ENCODE assay signal across 23 cellular contexts in the genomic region with DNA sequence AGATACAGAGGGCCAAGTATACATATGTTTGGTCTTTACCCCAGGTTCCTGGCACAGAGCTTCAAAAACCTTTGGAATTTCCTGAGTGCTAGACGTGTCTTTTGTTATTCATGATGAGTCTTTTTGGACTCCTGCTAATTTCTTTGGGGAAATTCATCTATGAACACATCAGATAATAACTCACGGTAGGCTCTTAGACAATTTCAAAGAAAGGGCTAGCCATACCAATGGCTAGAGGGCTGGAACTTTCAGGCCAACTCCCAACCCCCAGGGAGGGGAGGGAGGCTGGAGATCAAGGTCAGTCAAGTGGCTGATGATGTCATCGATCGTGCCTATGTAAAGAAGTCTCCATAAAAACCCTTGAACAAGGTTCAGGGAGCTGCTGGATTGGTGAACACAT.
DNase-seq lines count a peak whose midpoint lies in the region; ATAC-seq, FAIRE-seq and TF ChIP-seq lines count a peak whose summit lies in the region.
"Had no signal": no experiment of that assay in that cellular context is flagged by ENCODE, and none has a peak within 500 bp of the region (broad histone marks: within the 10 kb centered on the region; RNA-seq: fewer than 3 reads in every experiment).

No MANE protein-coding gene starts in this region.

- no peak for TF ChIP-seq CTCF in brain microvascular endothelial cell (IDR thresholded peaks at IDR 0.05; ENCODE audit: low read depth, low read length, missing control alignments)
- no peak for TF ChIP-seq CTCF in keratinocyte (optimal IDR thresholded peaks at IDR 0.05 in 1 of 3, IDR thresholded peaks at IDR 0.05 in 1 of 3, conservative IDR thresholded peaks at IDR 0.05 in 1 of 3; ENCODE audit: extremely low read depth in 1 of 3, insufficient read depth in 2 of 3, low read length in 3 of 3)

- CTCF ChIA-PET in activated naive CD4-positive, alpha-beta T cell treated with anti-CD3 and anti-CD28 coated beads, Interleukin-2, amount 10 ng/mL, durations not matched to agents 7 days and 5 days (lab: Charles Lee): interaction anchor here (0.5 kb wide), 1 partner anchor 349 kb away, joined by 3 read pairs; no protein-coding TSS in a partner anchor

- no peak for FAIRE-seq in keratinocyte (lab: Jason Lieb, UNC)
- FAIRE-seq: GM12891 had no signal

- H3K27me3 ChIP-seq in brain microvascular endothelial cell (replicated peaks): no peaks in the 10 kb centered on the region
- H3K27me3 ChIP-seq in keratinocyte (ENCODE audit: control insufficient read depth, extremely low read depth, insufficient read depth, low read length): no peaks in the 10 kb centered on the region
- H3K27me3 ChIP-seq in effector memory CD4-positive, alpha-beta T cell (replicated peaks; ENCODE audit: control insufficient read depth, insufficient read depth, low read length, poor library complexity, severe bottlenecking): no peaks in the 10 kb centered on the region

- no peaks in the 10 kb centered on the region for H3K4me1 ChIP-seq in keratinocyte (ENCODE audit: control insufficient read depth, extremely low read depth, insufficient read depth, low read length)
- peaks cover 23% of the 10 kb centered on the region for H3K4me1 ChIP-seq in effector memory CD4-positive, alpha-beta T cell (ENCODE audit: control insufficient read depth, insufficient read depth, low read length, poor library complexity, severe bottlenecking)

- dilution Hi-C loops in keratinocyte (cut with MboI; ENCODE audit: extremely low pct_ligation_motif_present, low sequenced_read_pairs): no loop called here

- H3K36me3 ChIP-seq in brain microvascular endothelial cell (replicated peaks) (no peaks in the 10 kb centered on the region), keratinocyte (ENCODE audit: control insufficient read depth in 2 of 2, extremely low read depth in 1 of 2, insufficient read depth in 2 of 2, low read length in 2 of 2) (peaks cover 0 to 3% of the 10 kb centered on the region in 2 experiments)
- H3K36me3 ChIP-seq in effector memory CD4-positive, alpha-beta T cell (ENCODE audit: control insufficient read depth, insufficient read depth, low read length): no peaks in the 10 kb centered on the region

- H3K9me3 Mint-ChIP-seq in activated naive CD4-positive, alpha-beta T cell treated with anti-CD3 and anti-CD28 coated beads, Interleukin-2, amount 10 ng/mL, durations not matched to agents 7 days and 5 days: no peaks in the 10 kb centered on the region
- H3K9me3 Mint-ChIP-seq: activated naive CD4-positive, alpha-beta T cell treated with anti-CD3 and anti-CD28 coated beads, Interleukin-2, amount 50 U/mL, for 24 hours had no signal

- in situ Hi-C loops in brain microvascular endothelial cell (cut with HindIII; ENCODE audit: low pct_ligation_motif_present, low sequenced_read_pairs): no loop called here

- H3K27me3 Mint-ChIP-seq in activated naive CD4-positive, alpha-beta T cell treated with anti-CD3 and anti-CD28 coated beads, Interleukin-2, amount 10 ng/mL, durations not matched to agents 7 days and 5 days: no peaks in the 10 kb centered on the region
- H3K27me3 Mint-ChIP-seq: activated naive CD4-positive, alpha-beta T cell treated with anti-CD3 and anti-CD28 coated beads, Interleukin-2, amount 50 U/mL, for 24 hours had no signal

- no peaks in the 10 kb centered on the region for H3K9me1 ChIP-seq in keratinocyte (ENCODE audit: control insufficient read depth, extremely low read depth, insufficient read depth, low read length)

- no peaks in the 10 kb centered on the region for H3K9me3 ChIP-seq in keratinocyte (ENCODE audit: control insufficient read depth, low read depth, low read length)
- no peaks in the 10 kb centered on the region for H3K9me3 ChIP-seq in effector memory CD4-positive, alpha-beta T cell (ENCODE audit: control insufficient read depth, low read length)
- H3K9me3 ChIP-seq: mucosa of descending colon had no signal

- H3K27ac Mint-ChIP-seq in activated naive CD4-positive, alpha-beta T cell treated with anti-CD3 and anti-CD28 coated beads, Interleukin-2, amount 10 ng/mL, durations not matched to agents 7 days and 5 days: no peak overlapping the region
- H3K27ac Mint-ChIP-seq: activated naive CD4-positive, alpha-beta T cell treated with anti-CD3 and anti-CD28 coated beads, Interleukin-2, amount 50 U/mL, for 24 hours had no signal

- H3K79me2 ChIP-seq in keratinocyte (ENCODE audit: control insufficient read depth, insufficient read depth, low read length): no peaks in the 10 kb centered on the region

- H3K4me1 Mint-ChIP-seq in activated naive CD4-positive, alpha-beta T cell treated with anti-CD3 and anti-CD28 coated beads, Interleukin-2, amount 10 ng/mL, durations not matched to agents 7 days and 5 days: peaks cover 30% of the 10 kb centered on the region

- DNase-seq in EH (ENCODE audit: low read depth): peak; percentile 47
- DNase-seq in HT1080 (ENCODE audit: low read depth): peak; percentile 74
- DNase-seq in brain microvascular endothelial cell: peak; percentile 32
- DNase-seq in keratinocyte (ENCODE audit: low read depth, low spot score): peak; percentile 21
- DNase-seq in activated naive CD4-positive, alpha-beta T cell treated with anti-CD3 and anti-CD28 coated beads, Interleukin-2, amount 10 ng/mL, durations not matched to agents 7 days and 5 days: no peak
- no peak for DNase-seq in effector memory CD4-positive, alpha-beta T cell
- DNase-seq: activated CD4-positive, alpha-beta T cell treated with anti-CD3 and anti-CD28 coated beads for 48 hours; activated T-cell treated with anti-CD3 and anti-CD28 coated beads for 4 hours; C1 segment of cervical spinal cord; cerebellar nuclear complex; KG1; left cardiac atrium; mucosa of descending colon; NCI-H1417; NCI-H2227 treated with DMSO at 0.1 percent for 48 hours; nucleus accumbens; stimulated activated CD4-positive, alpha-beta T cell treated with anti-CD3 and anti-CD28 coated beads, Interleukin-2, amount 100 ng/mL, for 24 hours; T-helper 9 cell had no signal

- ATAC-seq in GM18868 (IDR thresholded peaks at IDR 0.05; ENCODE audit: unreplicated experiment) (no peak), GM21619 (IDR thresholded peaks at IDR 0.05; ENCODE audit: unreplicated experiment) (no peak)
- ATAC-seq: left cardiac atrium, mucosa of descending colon, sciatic nerve had no signal

- H3K4me3 ChIP-seq in brain microvascular endothelial cell (ENCODE audit: low read depth, low read length) (no peak overlapping the region), keratinocyte (ENCODE audit: control insufficient read depth in 2 of 3, extremely low read depth in 1 of 3, insufficient read depth in 2 of 3, low read depth in 1 of 3, low read length in 3 of 3) (no peak overlapping the region)
- H3K4me3 ChIP-seq in effector memory CD4-positive, alpha-beta T cell (ENCODE audit: insufficient read depth, low read depth, low read length, poor library complexity, severe bottlenecking): no peak overlapping the region
- H3K4me3 ChIP-seq: mucosa of descending colon had no signal

- H2AFZ ChIP-seq in keratinocyte (ENCODE audit: control insufficient read depth, low read length): no peak overlapping the region

- H3K36me3 Mint-ChIP-seq in activated naive CD4-positive, alpha-beta T cell treated with anti-CD3 and anti-CD28 coated beads, Interleukin-2, amount 10 ng/mL, durations not matched to agents 7 days and 5 days: peaks cover 4% of the 10 kb centered on the region

- no peak overlapping the region for H3K4me2 ChIP-seq in keratinocyte (ENCODE audit: control insufficient read depth, extremely low read depth, insufficient read depth, low read depth, low read length)

- H3K27ac ChIP-seq in brain microvascular endothelial cell: peak overlapping the region; percentile 6
- H3K27ac ChIP-seq in keratinocyte (ENCODE audit: control insufficient read depth, insufficient read depth, low read length): peak overlapping the region; percentile 2
- no peak overlapping the region for H3K27ac ChIP-seq in effector memory CD4-positive, alpha-beta T cell (ENCODE audit: insufficient read depth, low read length, poor library complexity, severe bottlenecking)

- no peaks in the 10 kb centered on the region for H4K20me1 ChIP-seq in keratinocyte (ENCODE audit: control insufficient read depth, extremely low read depth, insufficient read depth, low read length)

- no peak overlapping the region for H3K9ac ChIP-seq in keratinocyte (ENCODE audit: control insufficient read depth, extremely low read depth, insufficient read depth, low read length)

- no peak overlapping the region for H3K4me3 Mint-ChIP-seq in activated naive CD4-positive, alpha-beta T cell treated with anti-CD3 and anti-CD28 coated beads, Interleukin-2, amount 10 ng/mL, durations not matched to agents 7 days and 5 days
- H3K4me3 Mint-ChIP-seq: activated naive CD4-positive, alpha-beta T cell treated with anti-CD3 and anti-CD28 coated beads, Interleukin-2, amount 50 U/mL, for 24 hours had no signal

Comparison
In these comparisons a context has a peak if more than half of its experiments do, and no peak if none do; other contexts are left out.
1. DNase-seq: peak in EH (single experiment), HT1080 (single experiment), brain microvascular endothelial cell (single experiment) and keratinocyte (single experiment); none in activated naive CD4-positive, alpha-beta T cell treated with anti-CD3 and anti-CD28 coated beads, Interleukin-2, amount 10 ng/mL, durations not matched to agents 7 days and 5 days (single experiment) and effector memory CD4-positive, alpha-beta T cell (0 of 3).